8 cellular contexts compared by ENCODE assay signal in genomic region chr18:47930086-47930843, GRCh38. TPM values are rescaled to one million over a fixed set of nuclear protein-coding genes. Genes with fewer than 3 reads are reported as not detected.
DNase-seq lines count a peak whose midpoint lies in the region; ATAC-seq and TF ChIP-seq lines count a peak whose summit lies in the region.

Gene SMAD2, minus strand, starts transcription at chr18:47930659. Its CDS starts 33,903 bp downstream, at chr18:47896756.

- no peaks in the 10 kb centered on the region for H3K27me3 Mint-ChIP-seq in CD4-positive, alpha-beta memory T cell
- no peaks in the 10 kb centered on the region for H3K27me3 Mint-ChIP-seq in activated T-cell treated with anti-CD3 and anti-CD28 coated beads, Interleukin-2, amount 50 U/mL, for 24 hours

- no peak for TF ChIP-seq CTCF in esophagus muscularis mucosa (IDR thresholded peaks at IDR 0.05)

- H3K4me1 ChIP-seq in CD4-positive, alpha-beta memory T cell (ENCODE audit: insufficient read depth, low read length), result peaks cover 57% of the 10 kb centered on the region
- H3K4me1 ChIP-seq in esophagus muscularis mucosa, result peaks cover 30 to 52% (median 49%) of the 10 kb centered on the region in 4 donors

- DNase-seq in CD4-positive, alpha-beta memory T cell, result peak; percentile 66 to 86 (median 72)
- peak; percentile 42 for DNase-seq in HS-27A (ENCODE audit: low read depth)
- DNase-seq in OCI-M1 (lab: John Stamatoyannopoulos, UW), result peak; percentile 92
- peak; percentile 86 for DNase-seq in activated T-cell treated with anti-CD3 and anti-CD28 coated beads, Interleukin-2, amount 50 U/mL, for 24 hours
- peak; percentile 93 for DNase-seq in esophagus muscularis mucosa (ENCODE audit: extremely low spot score)
- peak; percentile 70 for DNase-seq in myocyte (ENCODE audit: low read depth)
- peak; percentile 35 to 80 for DNase-seq in stimulated activated CD8-positive, alpha-beta memory T cell treated with anti-CD3 and anti-CD28 coated beads, Interleukin-7, amount 100 ng/mL, for 4 hours (ENCODE audit: low read depth in 2 of 2)

- H3K36me3 ChIP-seq in CD4-positive, alpha-beta memory T cell (ENCODE audit: insufficient read depth, low read length), result no peaks in the 10 kb centered on the region
- H3K36me3 ChIP-seq in esophagus muscularis mucosa, result no peaks in the 10 kb centered on the region

- peak; percentile 15 for TF ChIP-seq POLR2A in esophagus muscularis mucosa (IDR thresholded peaks at IDR 0.05; ENCODE audit: low read depth)

- TF ChIP-seq EP300 in esophagus muscularis mucosa (IDR thresholded peaks at IDR 0.05), result no peak

- POLR2A ChIA-PET in CD4-positive, alpha-beta memory T cell (lab: Charles Lee; ENCODE audit: partially characterized antibody), result interaction anchor here (0.7 to 2.3 kb wide), 14 partner anchors 8 to 905 kb away, joined by 3 to 23 read pairs (median 4); no protein-coding TSS in a partner anchor

- H3K36me3 Mint-ChIP-seq in CD4-positive, alpha-beta memory T cell, result peaks cover 0 to 5% of the 10 kb centered on the region in 2 donors
- peaks cover 31% of the 10 kb centered on the region for H3K36me3 Mint-ChIP-seq in activated T-cell treated with anti-CD3 and anti-CD28 coated beads, Interleukin-2, amount 50 U/mL, for 24 hours (ENCODE audit: low read depth)

- peaks cover 44 to 55% (median 49%) of the 10 kb centered on the region in 4 donors for H3K4me1 Mint-ChIP-seq in CD4-positive, alpha-beta memory T cell
- H3K4me1 Mint-ChIP-seq in activated T-cell treated with anti-CD3 and anti-CD28 coated beads, Interleukin-2, amount 50 U/mL, for 24 hours (ENCODE audit: low read depth), result peaks cover 47% of the 10 kb centered on the region

- peak; percentile 32 for ATAC-seq in GM19463 (IDR thresholded peaks at IDR 0.05; ENCODE audit: unreplicated experiment)

- H3K9me3 Mint-ChIP-seq in CD4-positive, alpha-beta memory T cell, result no peaks in the 10 kb centered on the region
- H3K9me3 Mint-ChIP-seq in activated T-cell treated with anti-CD3 and anti-CD28 coated beads, Interleukin-2, amount 50 U/mL, for 24 hours, result no peaks in the 10 kb centered on the region

- peak within 1 kb of the TSS; percentile 45 to 87 for H3K4me3 ChIP-seq in CD4-positive, alpha-beta memory T cell (ENCODE audit: low read length in 2 of 2)
- peak within 1 kb of the TSS; percentile 78 to 99 (median 92) for H3K4me3 ChIP-seq in esophagus muscularis mucosa

- peak within 1 kb of the TSS; percentile 90 to 97 (median 94) for H3K27ac Mint-ChIP-seq in CD4-positive, alpha-beta memory T cell
- H3K27ac Mint-ChIP-seq in activated T-cell treated with anti-CD3 and anti-CD28 coated beads, Interleukin-2, amount 50 U/mL, for 24 hours, result peak within 1 kb of the TSS; percentile 93

- intact Hi-C loops in CD4-positive, alpha-beta memory T cell (cut with micrococcal nuclease), result loop anchor here (1.0 to 10.0 kb wide), 9 partner anchors 17 to 1833 kb away; partner anchors contain the start of genes ATP5F1A, HDHD2, KATNAL2 and PIAS2
- intact Hi-C loops in esophagus muscularis mucosa (cut with DNase I), result loop anchor here (5.0 kb wide), 1 partner anchor 92 kb away; no protein-coding TSS in a partner anchor

- no peaks in the 10 kb centered on the region for H3K27me3 ChIP-seq in CD4-positive, alpha-beta memory T cell (ENCODE audit: insufficient read depth, low read length)
- H3K27me3 ChIP-seq in esophagus muscularis mucosa, result no peaks in the 10 kb centered on the region

- no peaks in the 10 kb centered on the region for H3K9me3 ChIP-seq in CD4-positive, alpha-beta memory T cell (ENCODE audit: control insufficient read depth in 1 of 2, low read length in 2 of 2)
- no peaks in the 10 kb centered on the region for H3K9me3 ChIP-seq in esophagus muscularis mucosa

- H3K4me3 Mint-ChIP-seq in CD4-positive, alpha-beta memory T cell, result peak within 1 kb of the TSS; percentile 87 to 96 (median 94)
- peak within 1 kb of the TSS; percentile 92 for H3K4me3 Mint-ChIP-seq in activated T-cell treated with anti-CD3 and anti-CD28 coated beads, Interleukin-2, amount 50 U/mL, for 24 hours

- peak within 1 kb of the TSS; percentile 82 for H3K27ac ChIP-seq in CD4-positive, alpha-beta memory T cell (ENCODE audit: low read depth, low read length)
- H3K27ac ChIP-seq in esophagus muscularis mucosa (replicated peaks in 1 of 4), result peak within 1 kb of the TSS; percentile 95 to 97 (median 97)

- CTCF ChIA-PET in CD4-positive, alpha-beta memory T cell (lab: Charles Lee; ENCODE audit: partially characterized antibody), result interaction anchor here (0.9 kb wide), 1 partner anchor 31 kb away, joined by 3 read pairs; no protein-coding TSS in a partner anchor

- WGBS in esophagus muscularis mucosa, result 1% methylated on average over 29 of the region's 87 CpGs

RNA-seq across cellular contexts. Expression of gene SMAD2, which starts in this region (rescaled TPM):
- total RNA-seq in CD4-positive, alpha-beta memory T cell, result 100 to 1,000 TPM; 126 to 131 TPM
- polyA plus RNA-seq in CD4-positive, alpha-beta memory T cell, result 10 to 100 TPM; 88.5 to 91.7 TPM
- total RNA-seq in esophagus muscularis mucosa, result 10 to 100 TPM; 35.7 to 93.4 (median 89.2) TPM
- total RNA-seq in myocyte, result 90.4 and 101 TPM in 2 replicates
- polyA plus RNA-seq in myocyte (2012), result 60.9 TPM

Comparison
In these comparisons a context has a peak if more than half of its experiments do, and no peak if none do; other contexts are left out.
1. Peak in every context shown above with its lines: DNase-seq, ATAC-seq, H3K4me3 ChIP-seq and H3K27ac ChIP-seq.
2. DNase-seq: peak in every context shown above with its lines; median percentile 93 in esophagus muscularis mucosa; 92 in OCI-M1; 86 in activated T-cell treated with anti-CD3 and anti-CD28 coated beads, Interleukin-2, amount 50 U/mL, for 24 hours; 72 in CD4-positive, alpha-beta memory T cell; 70 in myocyte; 58 in stimulated activated CD8-positive, alpha-beta memory T cell treated with anti-CD3 and anti-CD28 coated beads, Interleukin-7, amount 100 ng/mL, for 4 hours; 42 in HS-27A.